ENCODE assay signal across 8 cellular contexts in the genomic region with DNA sequence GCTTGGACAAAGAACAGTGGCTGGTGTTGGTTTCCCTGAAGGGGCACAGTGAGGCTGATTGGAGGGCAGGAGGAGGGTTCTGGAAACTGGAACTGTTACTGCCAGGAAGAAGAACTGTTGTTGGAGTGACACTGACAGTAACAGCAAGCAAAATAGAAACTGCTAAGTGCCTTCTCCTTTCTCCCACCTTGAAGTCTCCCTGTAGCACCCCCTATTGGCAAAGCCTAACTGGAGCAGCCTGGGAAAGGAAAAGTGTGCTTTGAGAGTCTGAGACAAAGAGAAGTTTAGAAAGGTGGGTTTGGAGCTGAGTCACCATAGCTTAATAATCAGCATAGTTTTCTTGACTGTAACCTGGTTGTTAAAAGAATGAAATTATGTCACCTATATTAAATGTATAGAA. TPM values are rescaled to one million over a fixed set of nuclear protein-coding genes. Genes with fewer than 3 reads are reported as not detected.
DNase-seq lines count a peak whose midpoint lies in the region; ATAC-seq and TF ChIP-seq lines count a peak whose summit lies in the region.

No MANE protein-coding gene starts in this region.

- H2AFZ ChIP-seq in H9 (ENCODE audit: low read length): no peak overlapping the region

- no peak overlapping the region for H3K4ac ChIP-seq in H9 (ENCODE audit: low read depth, low read length)

- peak overlapping the region in 1 of 3 experiments; percentile 35; a peak in 1 of 7 replicates for H3K27ac Mint-ChIP-seq in H9
- no peak overlapping the region for H3K27ac Mint-ChIP-seq in immature natural killer cell
- H3K27ac Mint-ChIP-seq in stimulated activated naive B cell treated with anti-CD40 and anti-IgM and Interleukin-4, amounts not matched to agents 10 μg/mL and 1 μg/mL and 100 μg/mL, for 72 hours: no peak overlapping the region

- peak; percentile 90 for TF ChIP-seq CTCF in H9 (conservative IDR thresholded peaks at IDR 0.05)
- TF ChIP-seq CTCF in WI38 (IDR thresholded peaks at IDR 0.05; ENCODE audit: low read depth, low read length): peak; percentile 62

- no peaks in the 10 kb centered on the region for H3K27me3 ChIP-seq in H9 (ENCODE audit: insufficient read depth, low read length)

- H3K56ac ChIP-seq in H9 (ENCODE audit: insufficient read length, low read depth, low read length): no peak overlapping the region

- H3K23ac ChIP-seq in H9 (ENCODE audit: insufficient read length, low read depth, low read length): no peak overlapping the region

- H3K4me1 ChIP-seq in H9 (ENCODE audit: insufficient read depth, low read length): 0 out of 2 replicates have a peak, but pooled peaks cover 3% of the 10 kb centered on the region

- H3K79me1 ChIP-seq in H9 (ENCODE audit: insufficient read depth, low read depth, low read length, poor library complexity, severe bottlenecking): no peaks in the 10 kb centered on the region

- H3K4me2 ChIP-seq in H9 (ENCODE audit: insufficient read depth, insufficient read length, low read length): no peak overlapping the region

- H4K8ac ChIP-seq in H9 (replicated peaks; ENCODE audit: insufficient read length, low read depth, low read length): no peak overlapping the region

- H2BK120ac ChIP-seq in H9 (ENCODE audit: low read depth, low read length, poor library complexity, severe bottlenecking): no peak overlapping the region

- no peaks in the 10 kb centered on the region for H4K20me1 ChIP-seq in H9 (ENCODE audit: control insufficient read depth, insufficient read depth, insufficient read length)

- H2BK20ac ChIP-seq in H9 (ENCODE audit: low read depth, low read length, poor library complexity, severe bottlenecking): no peak overlapping the region

- no peak overlapping the region for H2BK5ac ChIP-seq in H9 (ENCODE audit: insufficient read length, low read length)

- no peak overlapping the region for H3K4me3 ChIP-seq in WI38 (ENCODE audit: low read depth, low read length)

- no peak overlapping the region for H3K14ac ChIP-seq in H9 (ENCODE audit: insufficient read depth, low read length)

- H3K27ac ChIP-seq in H9 (ENCODE audit: insufficient read length, low read depth, low read length): no peak overlapping the region

- no peaks in the 10 kb centered on the region for H3K36me3 Mint-ChIP-seq in H9 (ENCODE audit: insufficient read depth in 1 of 3, low read depth in 3 of 3)
- no peaks in the 10 kb centered on the region for H3K36me3 Mint-ChIP-seq in immature natural killer cell
- H3K36me3 Mint-ChIP-seq in stimulated activated naive B cell treated with anti-CD40 and anti-IgM and Interleukin-4, amounts not matched to agents 10 μg/mL and 1 μg/mL and 100 μg/mL, for 72 hours: no peaks in the 10 kb centered on the region

- H3K9me3 ChIP-seq in H9 (ENCODE audit: control insufficient read depth, low read depth, low read length): no peaks in the 10 kb centered on the region

- H2BK12ac ChIP-seq in H9 (ENCODE audit: insufficient read length, low read depth, low read length): no peak overlapping the region

- H2AK5ac ChIP-seq in H9 (ENCODE audit: insufficient read length, low read length): no peak overlapping the region

- no peak overlapping the region for H3K18ac ChIP-seq in H9 (ENCODE audit: insufficient read length, low read depth, low read length)

- DNase-seq in CD1c-positive myeloid dendritic cell (ENCODE audit: extremely low spot score): peak; percentile 44
- DNase-seq in H9: peak; percentile 73
- DNase-seq in immature natural killer cell: peak; percentile 7 to 26 (median 15)
- no peak for DNase-seq in stimulated activated naive B cell treated with anti-CD40 and anti-IgM and Interleukin-4, amounts not matched to agents 10 μg/mL and 1 μg/mL and 100 μg/mL, for 72 hours
- no peak for DNase-seq in NCI-H774 (lab: John Stamatoyannopoulos, UW)
- DNase-seq in GM03348 (ENCODE audit: low spot score): no peak

- H3K27me3 Mint-ChIP-seq in H9 (ENCODE audit: low read depth) (no peaks in the 10 kb centered on the region; the same call in 1 of the 2 replicates), immature natural killer cell (ENCODE audit: low read depth in 3 of 3) (peaks cover 9 to 12% (median 10%) of the 10 kb centered on the region in 3 donors)
- peaks cover 64 to 85% of the 10 kb centered on the region in 2 donors for H3K27me3 Mint-ChIP-seq in stimulated activated naive B cell treated with anti-CD40 and anti-IgM and Interleukin-4, amounts not matched to agents 10 μg/mL and 1 μg/mL and 100 μg/mL, for 72 hours

- H4K5ac ChIP-seq in H9 (ENCODE audit: insufficient read length, low read depth, low read length): no peak overlapping the region

- H3K9me3 Mint-ChIP-seq in H9 (no peaks in the 10 kb centered on the region; a peak in 1 of 5 replicates), immature natural killer cell (peaks cover 0 to 1% (median 0%) of the 10 kb centered on the region in 6 donors)
- peaks cover 0 to 6% of the 10 kb centered on the region in 2 donors for H3K9me3 Mint-ChIP-seq in stimulated activated naive B cell treated with anti-CD40 and anti-IgM and Interleukin-4, amounts not matched to agents 10 μg/mL and 1 μg/mL and 100 μg/mL, for 72 hours

- ATAC-seq in stimulated activated naive B cell treated with anti-CD40 and anti-IgM and Interleukin-4, amounts not matched to agents 10 μg/mL and 1 μg/mL and 100 μg/mL, for 72 hours (replicated peaks): no peak
- ATAC-seq in HG03175 (IDR thresholded peaks at IDR 0.05; ENCODE audit: unreplicated experiment): no peak

- no peak overlapping the region for H4K91ac ChIP-seq in H9 (ENCODE audit: insufficient read length, low read depth, low read length)

- H3K9ac ChIP-seq in H9 (ENCODE audit: extremely low read depth, insufficient read length, low read length): no peak overlapping the region

- no peaks in the 10 kb centered on the region for H3K79me2 ChIP-seq in H9 (ENCODE audit: insufficient read depth, low read length)

- H2BK15ac ChIP-seq in H9 (ENCODE audit: low read depth, low read length): no peak overlapping the region

- H3K4me1 Mint-ChIP-seq in H9: peaks cover 6 to 18% of the 10 kb centered on the region in 2 experiments
- H3K4me1 Mint-ChIP-seq in immature natural killer cell: no peaks in the 10 kb centered on the region
- peaks cover 3 to 11% of the 10 kb centered on the region in 2 donors for H3K4me1 Mint-ChIP-seq in stimulated activated naive B cell treated with anti-CD40 and anti-IgM and Interleukin-4, amounts not matched to agents 10 μg/mL and 1 μg/mL and 100 μg/mL, for 72 hours

- no peaks in the 10 kb centered on the region for H3K23me2 ChIP-seq in H9 (ENCODE audit: insufficient read length, low read depth, low read length, poor library complexity, severe bottlenecking)

- H3K4me3 Mint-ChIP-seq in H9 (no peak overlapping the region), immature natural killer cell (no peak overlapping the region)
- no peak overlapping the region for H3K4me3 Mint-ChIP-seq in stimulated activated naive B cell treated with anti-CD40 and anti-IgM and Interleukin-4, amounts not matched to agents 10 μg/mL and 1 μg/mL and 100 μg/mL, for 72 hours

- no peak overlapping the region for H3T11ph ChIP-seq in H9 (ENCODE audit: low read length)

RNA-seq across cellular contexts. Expression of a gene that starts 2.5 kb away (rescaled TPM):
- not detected in 2 replicates for total RNA-seq in H9 (2021)
- polyA plus RNA-seq in immature natural killer cell: not detected

RNA-seq across cellular contexts. Expression of a gene that starts 50.1 kb away (rescaled TPM):
- 0.42 TPM in 2 replicates for total RNA-seq in H9 (2021)
- 1 to 10 TPM in 2 of 3 donors, not detected in 1; 3.5 TPM for polyA plus RNA-seq in immature natural killer cell

Comparison
In these comparisons a context has a peak if more than half of its experiments do, and no peak if none do; other contexts are left out.
1. DNase-seq: peak in CD1c-positive myeloid dendritic cell (single experiment), H9 (single experiment) and immature natural killer cell (3 of 3); none in stimulated activated naive B cell treated with anti-CD40 and anti-IgM and Interleukin-4, amounts not matched to agents 10 μg/mL and 1 μg/mL and 100 μg/mL, for 72 hours (single experiment), NCI-H774 (single experiment) and GM03348 (single experiment).